8 cellular contexts compared by ENCODE assay signal in genomic region chr19:36686365-36687213, GRCh38. TPM values are rescaled to one million over a fixed set of nuclear protein-coding genes. Genes with fewer than 3 reads are reported as not detected.
DNase-seq lines count a peak whose midpoint lies in the region; ATAC-seq and TF ChIP-seq lines count a peak whose summit lies in the region.

No MANE protein-coding gene starts in this region.

- peaks cover 37% of the 10 kb centered on the region for H3K36me3 ChIP-seq in PC-3 (ENCODE audit: low read depth, low read length)
- H3K36me3 ChIP-seq in effector memory CD4-positive, alpha-beta T cell (ENCODE audit: control insufficient read depth, insufficient read depth, low read length) = peaks cover 28% of the 10 kb centered on the region
- no peaks in the 10 kb centered on the region for H3K36me3 ChIP-seq in mucosa of descending colon (ENCODE audit: low read depth)
- peaks cover 0 to 30% of the 10 kb centered on the region in 2 donors for H3K36me3 ChIP-seq in vagina

- H3K27ac ChIP-seq in PC-3 (ENCODE audit: low read length) (no peak overlapping the region), vagina (peak overlapping the region; percentile 4)
- H3K27ac ChIP-seq in effector memory CD4-positive, alpha-beta T cell (ENCODE audit: insufficient read depth, low read length, poor library complexity, severe bottlenecking) = peak overlapping the region; percentile 67

- H3K79me2 ChIP-seq in PC-3 (ENCODE audit: low read length) = peaks cover 18% of the 10 kb centered on the region

- H3K9ac ChIP-seq in PC-3 (ENCODE audit: low read length) = peak overlapping the region; percentile 91

- no peaks in the 10 kb centered on the region for H3K9me2 ChIP-seq in PC-3 (replicated peaks; ENCODE audit: low read length)

- TF ChIP-seq POLR2A in vagina (IDR thresholded peaks at IDR 0.05) = no peak

- peak overlapping the region; percentile 97 for H2AFZ ChIP-seq in PC-3 (ENCODE audit: low read length)

- intact Hi-C loops in PC-3 (cut with micrococcal nuclease) = loop anchor here (10.0 kb wide), 1 partner anchor 472 kb away; the partner anchor contains the start of genes ZNF146 and ZNF565
- intact Hi-C loops in mucosa of descending colon (cut with DNase I, micrococcal nuclease) = no loop called here
- intact Hi-C loops in vagina (cut with DNase I) = no loop called here

- CTCF ChIA-PET in PC-3 (lab: Charles Lee) = interaction anchor here (0.5 kb wide), 1 partner anchor 525 kb away, joined by 4 read pairs; no protein-coding TSS in a partner anchor

- POLR2A ChIA-PET in PC-3 (lab: Charles Lee; ENCODE audit: unreplicated experiment) = no interaction called here

- H3K27me3 ChIP-seq in PC-3 (ENCODE audit: low read length) (no peaks in the 10 kb centered on the region), vagina (no peaks in the 10 kb centered on the region)
- H3K27me3 ChIP-seq in effector memory CD4-positive, alpha-beta T cell (replicated peaks; ENCODE audit: control insufficient read depth, insufficient read depth, low read length, poor library complexity, severe bottlenecking) = no peaks in the 10 kb centered on the region

- H3K4me1 ChIP-seq in PC-3 (ENCODE audit: insufficient read depth, low read length) = 0 out of 2 replicates have a peak, but pooled peaks cover 3% of the 10 kb centered on the region
- peaks cover 8% of the 10 kb centered on the region for H3K4me1 ChIP-seq in effector memory CD4-positive, alpha-beta T cell (ENCODE audit: control insufficient read depth, insufficient read depth, low read length, poor library complexity, severe bottlenecking)
- peaks cover 6% of the 10 kb centered on the region for H3K4me1 ChIP-seq in mucosa of descending colon (ENCODE audit: low read depth)
- H3K4me1 ChIP-seq in vagina = peaks cover 23% of the 10 kb centered on the region

- ATAC-seq in GM21367 (IDR thresholded peaks at IDR 0.05; ENCODE audit: unreplicated experiment) = peak; percentile 18
- ATAC-seq in PC-3 = peak; percentile 43
- ATAC-seq in mucosa of descending colon = no peak

- H3K9me3 ChIP-seq in PC-3 (ENCODE audit: low read length) = peaks cover 8% of the 10 kb centered on the region
- H3K9me3 ChIP-seq in effector memory CD4-positive, alpha-beta T cell (ENCODE audit: control insufficient read depth, low read length) = no peaks in the 10 kb centered on the region
- peaks cover 15% of the 10 kb centered on the region for H3K9me3 ChIP-seq in mucosa of descending colon
- peaks cover 2% of the 10 kb centered on the region for H3K9me3 ChIP-seq in vagina

- peak overlapping the region; percentile 100 for H3K4me3 ChIP-seq in AG09309 (ENCODE audit: control insufficient read depth, low read depth, low read length)
- peak overlapping the region; percentile 89 for H3K4me3 ChIP-seq in PC-3 (ENCODE audit: low read length)
- H3K4me3 ChIP-seq in effector memory CD4-positive, alpha-beta T cell (ENCODE audit: insufficient read depth, low read depth, low read length, poor library complexity, severe bottlenecking) = peak overlapping the region; percentile 68
- peak overlapping the region; percentile 52 for H3K4me3 ChIP-seq in mucosa of descending colon
- peak overlapping the region; percentile 56 to 63 for H3K4me3 ChIP-seq in vagina

- no peak for TF ChIP-seq CTCF in AG09309 (IDR thresholded peaks at IDR 0.05; ENCODE audit: control insufficient read depth, insufficient read depth, low read depth, low read length, missing control alignments)
- TF ChIP-seq CTCF in PC-3 (conservative IDR thresholded peaks at IDR 0.05; ENCODE audit: low read depth, low read length) = no peak
- TF ChIP-seq CTCF in mucosa of descending colon (IDR thresholded peaks at IDR 0.05) = no peak
- TF ChIP-seq CTCF in vagina (IDR thresholded peaks at IDR 0.05) = no peak
- no peak for TF ChIP-seq CTCF in GM10266 (IDR thresholded peaks at IDR 0.05; ENCODE audit: control insufficient read depth, insufficient read depth, low read depth, missing control alignments)

- TSS peak; percentile 69 for BruUV-seq in PC-3 (replicated peaks; lab: Mats Ljungman, UMichigan)

- H3F3A ChIP-seq in PC-3 (ENCODE audit: low read length, unreplicated experiment) = no peaks in the 10 kb centered on the region

- DNase-seq in AG09309 (ENCODE audit: low read depth) (no peak), PC-3 (peak; percentile 2), mucosa of descending colon (peak in 2 of 3 donors; percentile 29 to 36), vagina (ENCODE audit: extremely low spot score in 2 of 2) (no peak), SW 1271 (lab: John Stamatoyannopoulos, UW) (no peak), GM10266 (ENCODE audit: extremely low spot score) (no peak)
- DNase-seq in effector memory CD4-positive, alpha-beta T cell = no peak

- peak overlapping the region; percentile 93 for H3K4me2 ChIP-seq in PC-3 (ENCODE audit: low read length)

- H4K20me1 ChIP-seq in PC-3 (ENCODE audit: low read length) = no peaks in the 10 kb centered on the region

RNA-seq across cellular contexts. Expression of gene ZNF567, which starts 0.8 kb away (rescaled TPM):
- 3.5 and 6.5 TPM in 2 replicates for total RNA-seq in PC-3 (2014; rRNA removed)
- total RNA-seq in mucosa of descending colon = 1 to 10 TPM; 2.9 to 8.3 (median 3.8) TPM
- 8.3 TPM for total RNA-seq in vagina

RNA-seq across cellular contexts. Expression of gene ZNF461, which starts 20.0 kb away (rescaled TPM):
- 2.5 and 3.9 TPM in 2 replicates for total RNA-seq in PC-3 (2014; rRNA removed)
- total RNA-seq in mucosa of descending colon = 1 to 10 TPM; 3.3 to 8.4 (median 6.6) TPM
- 8.8 TPM for total RNA-seq in vagina

Comparison
In these comparisons a context has a peak if more than half of its experiments do, and no peak if none do; other contexts are left out.
1. DNase-seq: peak in PC-3 (single experiment) and mucosa of descending colon (2 of 3); none in AG09309 (single experiment), effector memory CD4-positive, alpha-beta T cell (0 of 3), vagina (0 of 2), SW 1271 (0 of 2) and GM10266 (single experiment).
2. Peak in every context shown above with its lines, with median percentiles within 50 percentile points of each other: H3K4me3 ChIP-seq.